Comparison of ENCODE assay signal across 16 cellular contexts in the genomic region with DNA sequence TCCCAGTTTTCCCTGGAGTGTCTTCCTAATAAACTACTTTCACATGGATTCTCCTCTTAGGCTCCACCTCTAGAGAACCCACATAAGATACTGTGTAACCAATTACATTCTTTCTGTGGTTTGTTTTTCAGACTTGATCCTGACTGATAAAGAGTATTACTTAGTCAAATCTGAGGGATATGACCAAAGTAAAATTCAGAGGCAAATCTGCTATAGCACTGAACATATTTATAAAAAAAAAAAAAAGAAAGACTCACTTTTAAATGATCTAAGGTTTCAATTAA. TPM values are rescaled to one million over a fixed set of nuclear protein-coding genes. Genes with fewer than 3 reads are reported as not detected.
DNase-seq lines count a peak whose midpoint lies in the region; ATAC-seq and TF ChIP-seq lines count a peak whose summit lies in the region.
"Had no signal": no experiment of that assay in that cellular context is flagged by ENCODE, and none has a peak within 500 bp of the region (broad histone marks: within the 10 kb centered on the region; RNA-seq: fewer than 3 reads in every experiment).

No MANE protein-coding gene starts in this region.

- no peak overlapping the region for H3K9ac ChIP-seq in H9 (ENCODE audit: extremely low read depth, insufficient read length, low read length)

- H3K23me2 ChIP-seq in H9 (ENCODE audit: insufficient read length, low read depth, low read length, poor library complexity, severe bottlenecking): no peaks in the 10 kb centered on the region

- TF ChIP-seq POLR2A in GM18505 (IDR thresholded peaks at IDR 0.05; ENCODE audit: borderline replicate concordance, extremely low read depth, insufficient read depth, insufficient read length): no peak

- H2BK120ac ChIP-seq in H9 (ENCODE audit: low read depth, low read length, poor library complexity, severe bottlenecking): no peak overlapping the region

- H3T11ph ChIP-seq in H9 (ENCODE audit: low read length): no peak overlapping the region

- no peaks in the 10 kb centered on the region for H3K27me3 ChIP-seq in CD4-positive, alpha-beta T cell (ENCODE audit: control insufficient read depth, insufficient read depth, low read length)
- no peaks in the 10 kb centered on the region for H3K27me3 ChIP-seq in H9 (ENCODE audit: insufficient read depth, low read length)
- H3K27me3 ChIP-seq: heart left ventricle, upper lobe of left lung had no signal

- H3K79me1 ChIP-seq in H9 (ENCODE audit: insufficient read depth, low read depth, low read length, poor library complexity, severe bottlenecking): peaks cover 3% of the 10 kb centered on the region

- H3K27me3 Mint-ChIP-seq in CD4-positive, alpha-beta T cell: no peaks in the 10 kb centered on the region
- H3K27me3 Mint-ChIP-seq in H9 (ENCODE audit: low read depth) (no peaks in the 10 kb centered on the region), memory B cell (no peaks in the 10 kb centered on the region)

- H4K5ac ChIP-seq in H9 (ENCODE audit: insufficient read length, low read depth, low read length): no peak overlapping the region

- no peak overlapping the region for H2AK5ac ChIP-seq in H9 (ENCODE audit: insufficient read length, low read length)

- POLR2A ChIA-PET in CD4-positive, alpha-beta T cell (lab: Charles Lee): no interaction called here

- H2BK15ac ChIP-seq in H9 (ENCODE audit: low read depth, low read length): no peak overlapping the region

- no peak overlapping the region for H3K56ac ChIP-seq in H9 (ENCODE audit: insufficient read length, low read depth, low read length)

- no peak overlapping the region for H3K27ac ChIP-seq in CD4-positive, alpha-beta T cell (ENCODE audit: low read depth, low read length)
- H3K27ac ChIP-seq in H9 (ENCODE audit: insufficient read length, low read depth, low read length) (no peak overlapping the region), angular gyrus (ENCODE audit: low read depth, low read length) (peak overlapping the region; percentile 0)
- H3K27ac ChIP-seq: heart left ventricle, upper lobe of left lung had no signal

- peak overlapping the region; percentile 12 for H3K4me3 Mint-ChIP-seq in CD4-positive, alpha-beta T cell
- no peak overlapping the region for H3K4me3 Mint-ChIP-seq in H9
- H3K4me3 Mint-ChIP-seq in memory B cell: no peak overlapping the region
- H3K4me3 Mint-ChIP-seq: GM23338 had no signal

- no peak overlapping the region for H2BK20ac ChIP-seq in H9 (ENCODE audit: low read depth, low read length, poor library complexity, severe bottlenecking)

- no peak for TF ChIP-seq CTCF in CD4-positive, alpha-beta T cell (IDR thresholded peaks at IDR 0.05)
- TF ChIP-seq CTCF in H9 (conservative IDR thresholded peaks at IDR 0.05): no peak

- H3K4me1 ChIP-seq in H9 (ENCODE audit: insufficient read depth, low read length): no peaks in the 10 kb centered on the region; the same call in 1 of the 2 replicates

- no peak overlapping the region for H4K91ac ChIP-seq in H9 (ENCODE audit: insufficient read length, low read depth, low read length)

- no peak overlapping the region for H4K8ac ChIP-seq in H9 (replicated peaks; ENCODE audit: insufficient read length, low read depth, low read length)

- no peaks in the 10 kb centered on the region for H3K9me3 Mint-ChIP-seq in CD4-positive, alpha-beta T cell
- H3K9me3 Mint-ChIP-seq in H9 (no peaks in the 10 kb centered on the region), memory B cell (no peaks in the 10 kb centered on the region)
- H3K9me3 Mint-ChIP-seq: GM23338 had no signal

- H4K20me1 ChIP-seq in H9 (ENCODE audit: control insufficient read depth, insufficient read depth, insufficient read length): no peaks in the 10 kb centered on the region

- H3K27ac Mint-ChIP-seq in CD4-positive, alpha-beta T cell: no peak overlapping the region
- H3K27ac Mint-ChIP-seq in H9 (peak overlapping the region in 2 of 3 experiments; percentile 39 to 84; a peak in 3 of 7 replicates), memory B cell (peak overlapping the region; percentile 74)
- H3K27ac Mint-ChIP-seq: GM23338 had no signal

- no peak overlapping the region for H3K4me2 ChIP-seq in H9 (ENCODE audit: insufficient read depth, insufficient read length, low read length)
- H3K4me2 ChIP-seq: GM23338 had no signal

- no peak overlapping the region for H3K14ac ChIP-seq in H9 (ENCODE audit: insufficient read depth, low read length)

- no peak overlapping the region for H3K4ac ChIP-seq in H9 (ENCODE audit: low read depth, low read length)

- H2BK12ac ChIP-seq in H9 (ENCODE audit: insufficient read length, low read depth, low read length): no peak overlapping the region

- intact Hi-C loops in CD4-positive, alpha-beta T cell (cut with DNase I, micrococcal nuclease): loop anchor here in 1 of 2 experiments (1.0 kb wide), 1 partner anchor 135 kb away; no protein-coding TSS in a partner anchor

- no peak overlapping the region for H2BK5ac ChIP-seq in H9 (ENCODE audit: insufficient read length, low read length)

- no peak for DNase-seq in CD4-positive, alpha-beta T cell
- DNase-seq in H9 (no peak), memory B cell (ENCODE audit: low spot score in 2 of 2) (no peak), NCI-H345 treated with DMSO at 0.1 percent for 48 hours (lab: John Stamatoyannopoulos, UW; ENCODE audit: unreplicated experiment) (no peak)
- no peak for DNase-seq in stimulated activated naive CD4-positive, alpha-beta T cell treated with Interleukin-2 at 50 U/mL for 16 hours (lab: John Stamatoyannopoulos, UW)
- DNase-seq: amniotic stem cell, heart left ventricle, MM.1S, NCI-H2171, T-helper 9 cell, upper lobe of left lung had no signal

- CTCF ChIA-PET in CD4-positive, alpha-beta T cell (lab: Charles Lee): interaction anchor here (0.6 to 3.5 kb wide), 11 partner anchors 10 to 640 kb away, joined by 3 to 25 read pairs (median 5); a partner anchor contains a TSS

- no peak for ATAC-seq in CD4-positive, alpha-beta T cell (ENCODE audit: poor library complexity)
- no peak for ATAC-seq in memory B cell (ENCODE audit: low read depth)
- ATAC-seq in HG03520 (IDR thresholded peaks at IDR 0.05; ENCODE audit: unreplicated experiment): no peak
- no peak for ATAC-seq in GM18505 (IDR thresholded peaks at IDR 0.05; ENCODE audit: unreplicated experiment)

- H2AFZ ChIP-seq in H9 (ENCODE audit: low read length): no peak overlapping the region
- H2AFZ ChIP-seq: GM23338 had no signal

- no peaks in the 10 kb centered on the region for H3K79me2 ChIP-seq in H9 (ENCODE audit: insufficient read depth, low read length)

- no peaks in the 10 kb centered on the region for H3K36me3 Mint-ChIP-seq in CD4-positive, alpha-beta T cell (ENCODE audit: low read depth)
- H3K36me3 Mint-ChIP-seq in H9 (ENCODE audit: insufficient read depth in 1 of 3, low read depth in 3 of 3) (peaks cover 16 to 58% (median 55%) of the 10 kb centered on the region in 3 experiments; a peak in 6 of 7 replicates), memory B cell (no peaks in the 10 kb centered on the region)

- no peak overlapping the region for H3K18ac ChIP-seq in H9 (ENCODE audit: insufficient read length, low read depth, low read length)

- H3K9me3 ChIP-seq in CD4-positive, alpha-beta T cell (ENCODE audit: control insufficient read depth, low read length): no peaks in the 10 kb centered on the region
- H3K9me3 ChIP-seq in H9 (ENCODE audit: control insufficient read depth, low read depth, low read length): no peaks in the 10 kb centered on the region
- H3K9me3 ChIP-seq: heart left ventricle, upper lobe of left lung had no signal

- peaks cover 12% of the 10 kb centered on the region for H3K4me1 Mint-ChIP-seq in CD4-positive, alpha-beta T cell (ENCODE audit: low read depth)
- H3K4me1 Mint-ChIP-seq in H9: peaks cover 2 to 6% of the 10 kb centered on the region in 2 experiments; a peak in 3 of 4 replicates
- H3K4me1 Mint-ChIP-seq in memory B cell: peaks cover 13% of the 10 kb centered on the region
- H3K4me1 Mint-ChIP-seq: GM23338 had no signal

- H3K23ac ChIP-seq in H9 (ENCODE audit: insufficient read length, low read depth, low read length): no peak overlapping the region

RNA-seq across cellular contexts. Expression of a gene that starts 13.9 kb away (rescaled TPM):
- total RNA-seq in CD4-positive, alpha-beta T cell: under 1 TPM; 0.08 to 0.50 TPM
- total RNA-seq in H9 (2021): 18.8 and 23.3 TPM in 2 replicates

RNA-seq across cellular contexts. Expression of a gene that starts 29.7 kb away (rescaled TPM):
- not detected for total RNA-seq in CD4-positive, alpha-beta T cell
- not detected in 2 replicates for total RNA-seq in H9 (2021)
- total RNA-seq: GM23338, lower leg skin had no signal

RNA-seq across cellular contexts. Expression of a gene that starts 33.8 kb away (rescaled TPM):
- not detected for total RNA-seq in CD4-positive, alpha-beta T cell
- 0.35 and 0.39 TPM in 2 replicates for total RNA-seq in H9 (2021)

Comparison
In these comparisons a context has a peak if more than half of its experiments do, and no peak if none do; other contexts are left out.
1. RNA of a gene that starts 13.9 kb away (total RNA-seq): 18.8 to 23.3 TPM in H9; 0.08 to 0.50 TPM in CD4-positive, alpha-beta T cell; every median in the first group is over 10 times any median in the second.